ENCODE assay signal across 18 cellular contexts in genomic region chr14:87873741-87874140, GRCh38.
"Had no signal": no experiment of that assay in that cellular context is flagged by ENCODE, and none has a peak within 500 bp of the region (broad histone marks: within the 10 kb centered on the region; RNA-seq: fewer than 3 reads in every experiment).

No MANE protein-coding gene starts in this region.

- H3K4me2 ChIP-seq: neural progenitor cell had no signal

- ATAC-seq: activated naive CD8-positive, alpha-beta T cell treated with anti-CD3 and anti-CD28 coated beads, Interleukin-2, amount 50 U/mL, for 24 hours; esophagus mucosa; foreskin keratinocyte; lower lobe of right lung had no signal

- DNase-seq: activated CD4-positive, alpha-beta T cell treated with anti-CD3 and anti-CD28 coated beads for 1 hour; activated CD4-positive, alpha-beta T cell treated with anti-CD3 and anti-CD28 coated beads, Interleukin-2, amount 50 U/mL, for 4 hours; activated naive CD4-positive, alpha-beta T cell treated with Interleukin-2 at 50 U/mL for 16 hours; activated naive CD8-positive, alpha-beta T cell treated with anti-CD3 and anti-CD28 coated beads, Interleukin-2, amount 50 U/mL, for 24 hours; activated T-cell treated with anti-CD3 and anti-CD28 coated beads for 4 hours; foreskin keratinocyte; glutamatergic neuron; kidney glomerular epithelial cell; lower lobe of right lung; stimulated activated CD4-positive, alpha-beta T cell treated with anti-CD3 and anti-CD28 coated beads, Interleukin-1b, Interleukin-23, amount 100 ng/mL, for 48 hours; stomach; T1000; testis; upper lobe of left lung had no signal

- H3K4me3 ChIP-seq: ascending aorta, cardiac muscle cell, lower lobe of right lung, neural progenitor cell, stomach, testis, upper lobe of left lung had no signal

- H3K36me3 Mint-ChIP-seq: neural progenitor cell had no signal

- H3K9ac ChIP-seq: neural progenitor cell had no signal

- H3K36me3 ChIP-seq: ascending aorta, cardiac muscle cell, lower lobe of right lung, neural progenitor cell, stomach, upper lobe of left lung had no signal

- H3K27ac Mint-ChIP-seq: activated naive CD8-positive, alpha-beta T cell treated with anti-CD3 and anti-CD28 coated beads, Interleukin-2, amount 50 U/mL, for 24 hours; neural progenitor cell had no signal

- H3K27me3 ChIP-seq: ascending aorta, cardiac muscle cell, foreskin keratinocyte, neural progenitor cell, testis, upper lobe of left lung had no signal

- H3K4me3 Mint-ChIP-seq: activated naive CD8-positive, alpha-beta T cell treated with anti-CD3 and anti-CD28 coated beads, Interleukin-2, amount 50 U/mL, for 24 hours; neural progenitor cell had no signal

- H2AFZ ChIP-seq: neural progenitor cell had no signal

- H3K9me3 ChIP-seq: ascending aorta, lower lobe of right lung, stomach, testis, upper lobe of left lung had no signal

- H3K4me1 ChIP-seq: ascending aorta, lower lobe of right lung, neural progenitor cell, stomach, testis, upper lobe of left lung had no signal

- H3K4me1 Mint-ChIP-seq: neural progenitor cell had no signal

- H3K27ac ChIP-seq: ascending aorta, cardiac muscle cell, foreskin keratinocyte, lower lobe of right lung, neural progenitor cell, stomach, testis, upper lobe of left lung had no signal
